ENCODE assay signal across 22 cellular contexts in the genomic region with DNA sequence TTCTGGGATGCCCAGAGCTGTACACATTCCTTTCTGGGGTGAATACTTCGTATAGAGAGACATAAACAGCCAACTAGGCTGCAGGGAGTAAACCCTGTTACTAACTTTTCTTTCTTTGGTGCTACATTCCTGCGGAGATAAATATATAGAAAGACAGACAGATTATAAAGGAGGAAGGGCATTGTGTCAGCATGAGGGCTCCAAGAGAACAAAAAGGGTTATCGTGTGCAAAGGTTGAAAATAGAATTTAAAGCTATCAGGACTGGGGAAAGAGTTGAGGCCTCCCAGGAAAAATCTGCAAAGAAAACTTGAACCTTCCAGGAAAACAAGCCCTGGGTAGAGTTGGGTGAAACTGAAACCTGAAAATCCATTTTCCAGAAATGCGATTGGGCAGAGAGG.
DNase-seq lines count a peak whose midpoint lies in the region; ATAC-seq, FAIRE-seq and TF ChIP-seq lines count a peak whose summit lies in the region.
"Had no signal": no experiment of that assay in that cellular context is flagged by ENCODE, and none has a peak within 500 bp of the region (broad histone marks: within the 10 kb centered on the region; RNA-seq: fewer than 3 reads in every experiment).

No MANE protein-coding gene starts in this region.

- no peaks in the 10 kb centered on the region for H3K9me3 ChIP-seq in left ventricle myocardium inferior (replicated peaks)
- no peaks in the 10 kb centered on the region for H3K9me3 ChIP-seq in endothelial cell of umbilical vein (replicated peaks; ENCODE audit: control insufficient read depth, insufficient read depth, low read length)
- no peaks in the 10 kb centered on the region for H3K9me3 ChIP-seq in neural progenitor cell (ENCODE audit: low read depth)
- H3K9me3 ChIP-seq in testis: no peaks in the 10 kb centered on the region
- no peaks in the 10 kb centered on the region for H3K9me3 ChIP-seq in psoas muscle

- peaks cover 3% of the 10 kb centered on the region for H3K27me3 Mint-ChIP-seq in neural progenitor cell (ENCODE audit: insufficient read depth, low read depth)

- no peak for TF ChIP-seq POLR2A in endothelial cell of umbilical vein (IDR thresholded peaks at IDR 0.05; ENCODE audit: low read depth, low read length)
- no peak for TF ChIP-seq POLR2A in testis (IDR thresholded peaks at IDR 0.05)

- H3K4me1 Mint-ChIP-seq in neural progenitor cell: peaks cover 60% of the 10 kb centered on the region
- H3K4me1 Mint-ChIP-seq: activated CD4-positive, alpha-beta T cell treated with anti-CD3 and anti-CD28 coated beads, Interleukin-2, amount 10 ng/mL, durations not matched to agents 24 days and 14 days; activated CD8-positive, alpha-beta memory T cell treated with anti-CD3 and anti-CD28 coated beads, Interleukin-2, amount 10 ng/mL, durations not matched to agents 7 days and 5 days; activated naive CD8-positive, alpha-beta T cell treated with anti-CD3 and anti-CD28 coated beads, Interleukin-2, amount 10 ng/mL, durations not matched to agents 7 days and 5 days; activated T-helper 17 cell treated with anti-CD3 and anti-CD28 coated beads, Interleukin-2, amount 50 U/mL, for 72 hours; natural killer cell had no signal

- dilution Hi-C loops in endothelial cell of umbilical vein (cut with MboI; ENCODE audit: extremely low pct_ligation_motif_present, low sequenced_read_pairs): loop anchor here (5.0 to 25.0 kb wide), 3 partner anchors 49 to 682 kb away; partner anchors contain the start of gene EDN1

- CTCF ChIA-PET in endothelial cell of umbilical vein (lab: Charles Lee): interaction anchor here (1.4 to 5.0 kb wide), 8 partner anchors 9 to 685 kb away, joined by 3 to 38 read pairs (median 20); partner anchors contain the start of gene EDN1

- H3K9me1 ChIP-seq in endothelial cell of umbilical vein (replicated peaks; ENCODE audit: control insufficient read depth, extremely low read depth, insufficient read depth, low read length): no peaks in the 10 kb centered on the region

- peaks cover 3% of the 10 kb centered on the region for H3K36me3 Mint-ChIP-seq in neural progenitor cell
- H3K36me3 Mint-ChIP-seq: activated CD8-positive, alpha-beta memory T cell treated with anti-CD3 and anti-CD28 coated beads, Interleukin-2, amount 10 ng/mL, durations not matched to agents 7 days and 5 days; activated naive CD8-positive, alpha-beta T cell treated with anti-CD3 and anti-CD28 coated beads, Interleukin-2, amount 10 ng/mL, durations not matched to agents 7 days and 5 days; natural killer cell had no signal

- H3K27ac ChIP-seq in left ventricle myocardium inferior (replicated peaks) (peak overlapping the region; percentile 51), endothelial cell of umbilical vein (ENCODE audit: insufficient read depth, low read depth, low read length) (peak overlapping the region; percentile 99), neural progenitor cell (peak overlapping the region; percentile 0), testis (peak overlapping the region; percentile 5 to 27), psoas muscle (no peak overlapping the region)
- H3K27ac ChIP-seq: C4-2B had no signal

- H3K79me2 ChIP-seq in endothelial cell of umbilical vein (ENCODE audit: control insufficient read depth, insufficient read depth, low read length) (peaks cover 13% of the 10 kb centered on the region), neural progenitor cell (ENCODE audit: low read depth) (no peaks in the 10 kb centered on the region)

- H3K4me2 ChIP-seq in endothelial cell of umbilical vein (ENCODE audit: insufficient read depth, low read length) (peak overlapping the region; percentile 18), neural progenitor cell (peak overlapping the region; percentile 45)

- DNase-seq in left ventricle myocardium inferior: no peak
- no peak for DNase-seq in left ventricle myocardium superior
- DNase-seq in endothelial cell of umbilical vein (ENCODE audit: low read depth, low spot score): peak; percentile 50
- peak; percentile 8 for DNase-seq in neural progenitor cell (ENCODE audit: low spot score)
- DNase-seq in testis: no peak
- no peak for DNase-seq in stimulated activated CD4-positive, alpha-beta T cell treated with anti-CD3 and anti-CD28 coated beads, Interleukin-2, amount 100 ng/mL, for 48 hours
- no peak for DNase-seq in A172 (ENCODE audit: low spot score)
- DNase-seq in psoas muscle: no peak
- DNase-seq: activated CD4-positive, alpha-beta T cell treated with anti-CD3 and anti-CD28 coated beads, Interleukin-2, amount 10 ng/mL, durations not matched to agents 24 days and 14 days; activated CD8-positive, alpha-beta memory T cell treated with anti-CD3 and anti-CD28 coated beads, Interleukin-2, amount 10 ng/mL, durations not matched to agents 7 days and 5 days; activated naive CD8-positive, alpha-beta T cell treated with anti-CD3 and anti-CD28 coated beads, Interleukin-2, amount 10 ng/mL, durations not matched to agents 7 days and 5 days; cortex of kidney; EL; hypothalamus; islet precursor cell; natural killer cell; NCI-H526 treated with DMSO at 0.1 percent for 48 hours; stimulated activated CD8-positive, alpha-beta memory T cell treated with anti-CD3 and anti-CD28 coated beads, Interleukin-4, amount 100 ng/mL, for 48 hours had no signal

- no peaks in the 10 kb centered on the region for H3K36me3 ChIP-seq in left ventricle myocardium inferior
- H3K36me3 ChIP-seq in endothelial cell of umbilical vein (ENCODE audit: control insufficient read depth in 2 of 2, extremely low read depth in 1 of 2, insufficient read depth in 2 of 2, low read length in 2 of 2): no peaks in the 10 kb centered on the region
- H3K36me3 ChIP-seq in neural progenitor cell: no peaks in the 10 kb centered on the region
- no peaks in the 10 kb centered on the region for H3K36me3 ChIP-seq in testis (ENCODE audit: low read depth, missing control alignments)
- no peaks in the 10 kb centered on the region for H3K36me3 ChIP-seq in psoas muscle (ENCODE audit: insufficient read depth in 1 of 2, low read depth in 1 of 2)

- H3K4me3 ChIP-seq in left ventricle myocardium inferior (no peak overlapping the region), endothelial cell of umbilical vein (replicated peaks in 1 of 3; ENCODE audit: insufficient read depth in 1 of 3, low read depth in 1 of 3, low read length in 3 of 3) (no peak overlapping the region), neural progenitor cell (no peak overlapping the region), testis (no peak overlapping the region), psoas muscle (no peak overlapping the region)

- peaks cover 4% of the 10 kb centered on the region for H3K9me3 Mint-ChIP-seq in neural progenitor cell
- H3K9me3 Mint-ChIP-seq: activated CD4-positive, alpha-beta T cell treated with anti-CD3 and anti-CD28 coated beads, Interleukin-2, amount 10 ng/mL, durations not matched to agents 24 days and 14 days; activated naive CD8-positive, alpha-beta T cell treated with anti-CD3 and anti-CD28 coated beads, Interleukin-2, amount 10 ng/mL, durations not matched to agents 7 days and 5 days; activated T-helper 17 cell treated with anti-CD3 and anti-CD28 coated beads, Interleukin-2, amount 50 U/mL, for 72 hours; natural killer cell had no signal

- ATAC-seq in left ventricle myocardium superior: no peak
- ATAC-seq in psoas muscle: no peak
- ATAC-seq: activated CD8-positive, alpha-beta memory T cell treated with anti-CD3 and anti-CD28 coated beads, Interleukin-2, amount 10 ng/mL, durations not matched to agents 7 days and 5 days; activated T-helper 17 cell treated with anti-CD3 and anti-CD28 coated beads, Interleukin-2, amount 50 U/mL, for 72 hours; natural killer cell had no signal

- FAIRE-seq in endothelial cell of umbilical vein (lab: Jason Lieb, UNC): no peak
- FAIRE-seq: A204.1, D721Med had no signal

- BruUV-seq in endothelial cell of umbilical vein (replicated peaks; lab: Mats Ljungman, UMichigan): no TSS peak

- TF ChIP-seq CTCF in left ventricle myocardium inferior (IDR thresholded peaks at IDR 0.05; ENCODE audit: borderline replicate concordance) (no peak), endothelial cell of umbilical vein (IDR thresholded peaks at IDR 0.05; ENCODE audit: extremely low read depth in 1 of 2, insufficient read depth in 1 of 2, low read depth in 1 of 2, low read length in 2 of 2) (no peak), neural progenitor cell (IDR thresholded peaks at IDR 0.05) (no peak), testis (IDR thresholded peaks at IDR 0.05) (no peak), psoas muscle (IDR thresholded peaks at IDR 0.05) (no peak)

- peaks cover 54% of the 10 kb centered on the region for H3K4me1 ChIP-seq in left ventricle myocardium inferior
- peaks cover 49% of the 10 kb centered on the region for H3K4me1 ChIP-seq in endothelial cell of umbilical vein (ENCODE audit: control insufficient read depth, extremely low read depth, insufficient read depth, low read length)
- H3K4me1 ChIP-seq in neural progenitor cell: peaks cover 48% of the 10 kb centered on the region
- peaks cover 23% of the 10 kb centered on the region for H3K4me1 ChIP-seq in testis
- H3K4me1 ChIP-seq in psoas muscle: peaks cover 22% of the 10 kb centered on the region

- peak overlapping the region; percentile 19 for H3K27ac Mint-ChIP-seq in neural progenitor cell
- H3K27ac Mint-ChIP-seq: activated CD4-positive, alpha-beta T cell treated with anti-CD3 and anti-CD28 coated beads, Interleukin-2, amount 10 ng/mL, durations not matched to agents 24 days and 14 days; activated CD8-positive, alpha-beta memory T cell treated with anti-CD3 and anti-CD28 coated beads, Interleukin-2, amount 10 ng/mL, durations not matched to agents 7 days and 5 days; activated naive CD8-positive, alpha-beta T cell treated with anti-CD3 and anti-CD28 coated beads, Interleukin-2, amount 10 ng/mL, durations not matched to agents 7 days and 5 days; activated T-helper 17 cell treated with anti-CD3 and anti-CD28 coated beads, Interleukin-2, amount 50 U/mL, for 72 hours; natural killer cell had no signal

- no peaks in the 10 kb centered on the region for H3K27me3 ChIP-seq in left ventricle myocardium inferior (ENCODE audit: low read depth)
- H3K27me3 ChIP-seq in endothelial cell of umbilical vein (ENCODE audit: control insufficient read depth in 2 of 2, insufficient read depth in 2 of 2, low read length in 2 of 2): no peaks in the 10 kb centered on the region
- no peaks in the 10 kb centered on the region for H3K27me3 ChIP-seq in neural progenitor cell
- no peaks in the 10 kb centered on the region for H3K27me3 ChIP-seq in testis
- peaks cover 0 to 39% (median 1%) of the 10 kb centered on the region in 3 donors for H3K27me3 ChIP-seq in psoas muscle (ENCODE audit: insufficient read depth in 3 of 3, low read length in 2 of 3)

- H2AFZ ChIP-seq in endothelial cell of umbilical vein (ENCODE audit: low read depth, low read length) (no peak overlapping the region), neural progenitor cell (replicated peaks) (peak overlapping the region; percentile 54)

- peak overlapping the region; percentile 25 for H3K4me3 Mint-ChIP-seq in neural progenitor cell
- H3K4me3 Mint-ChIP-seq: activated CD4-positive, alpha-beta T cell treated with anti-CD3 and anti-CD28 coated beads, Interleukin-2, amount 10 ng/mL, durations not matched to agents 24 days and 14 days; activated CD8-positive, alpha-beta memory T cell treated with anti-CD3 and anti-CD28 coated beads, Interleukin-2, amount 10 ng/mL, durations not matched to agents 7 days and 5 days; activated naive CD8-positive, alpha-beta T cell treated with anti-CD3 and anti-CD28 coated beads, Interleukin-2, amount 10 ng/mL, durations not matched to agents 7 days and 5 days; activated T-helper 17 cell treated with anti-CD3 and anti-CD28 coated beads, Interleukin-2, amount 50 U/mL, for 72 hours; natural killer cell had no signal

- no peaks in the 10 kb centered on the region for H4K20me1 ChIP-seq in endothelial cell of umbilical vein (replicated peaks; ENCODE audit: control insufficient read depth, extremely low read depth, insufficient read depth, low read length)
- H4K20me1 ChIP-seq in neural progenitor cell (ENCODE audit: low read depth): no peaks in the 10 kb centered on the region

- H3K9ac ChIP-seq in endothelial cell of umbilical vein (replicated peaks; ENCODE audit: extremely low read depth, insufficient read depth, low read length) (peak overlapping the region; percentile 95), neural progenitor cell (no peak overlapping the region)

- intact Hi-C loops in left ventricle myocardium inferior (cut with micrococcal nuclease): no loop called here
- intact Hi-C loops in left ventricle myocardium superior (cut with micrococcal nuclease): no loop called here
- intact Hi-C loops in endothelial cell of umbilical vein (cut with micrococcal nuclease): no loop called here
- intact Hi-C loops in testis (cut with DNase I; ENCODE audit: low total_unique reads): no loop called here
- intact Hi-C loops in psoas muscle (cut with DNase I): no loop called here

- POLR2A ChIA-PET in endothelial cell of umbilical vein (lab: Charles Lee): interaction anchor here (1.5 to 5.7 kb wide), 4 partner anchors 16 to 685 kb away, joined by 6 to 111 read pairs (median 18); partner anchors contain the start of gene EDN1

- peaks cover 20% of the 10 kb centered on the region for H3F3A ChIP-seq in neural progenitor cell (ENCODE audit: low read depth)

- WGBS in testis, 2 donors: 56 to 71% methylated on average over 4 of the region's 4 CpGs
- WGBS in psoas muscle, 3 donors: 46 to 65% (median 52%) methylated on average over 4 of the region's 4 CpGs

Comparison
In these comparisons a context has a peak if more than half of its experiments do, and no peak if none do; other contexts are left out.
1. DNase-seq: peak in endothelial cell of umbilical vein (single experiment) and neural progenitor cell (single experiment); none in left ventricle myocardium inferior (single experiment), left ventricle myocardium superior (single experiment), testis (single experiment), stimulated activated CD4-positive, alpha-beta T cell treated with anti-CD3 and anti-CD28 coated beads, Interleukin-2, amount 100 ng/mL, for 48 hours (0 of 2), A172 (single experiment) and psoas muscle (0 of 2).